13 cellular contexts compared by ENCODE assay signal in the genomic region with DNA sequence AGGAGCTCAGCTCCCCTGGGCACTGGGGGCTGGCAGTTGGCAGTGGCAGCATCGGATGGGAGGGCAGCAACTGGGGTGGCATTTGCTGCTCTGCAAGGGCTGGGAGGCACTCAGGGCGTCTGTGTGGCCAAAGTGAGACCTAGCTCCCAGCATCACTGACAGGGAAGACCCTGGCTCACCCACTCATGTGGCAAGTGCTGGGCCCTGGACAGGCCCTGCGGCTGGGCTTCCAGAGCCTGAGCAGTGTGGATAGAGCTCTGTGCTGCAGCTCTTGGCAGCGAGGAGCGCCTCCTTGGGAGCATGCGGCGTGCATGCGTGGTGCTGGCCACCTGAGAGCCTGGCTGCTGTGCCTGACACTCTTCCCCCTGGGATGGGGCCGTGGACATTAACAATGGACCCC.
"Had no signal": no experiment of that assay in that cellular context is flagged by ENCODE, and none has a peak within 500 bp of the region (broad histone marks: within the 10 kb centered on the region; RNA-seq: fewer than 3 reads in every experiment).

No MANE protein-coding gene starts in this region.

- H3K36me3 ChIP-seq: colonic mucosa had no signal

- H3K4me3 ChIP-seq: cardiac muscle cell, colonic mucosa, esophagus squamous epithelium, left ventricle myocardium inferior, pancreas, tibial nerve had no signal

- H3K4me1 ChIP-seq: colonic mucosa, esophagus squamous epithelium, left ventricle myocardium inferior, pancreas, tibial nerve had no signal

- ATAC-seq: activated CD4-positive, CD25-positive, alpha-beta regulatory T cell treated with anti-CD3 and anti-CD28 coated beads, Interleukin-2, amount 50 U/mL, for 24 hours; pancreas had no signal

- DNase-seq: activated naive CD4-positive, alpha-beta T cell treated with anti-CD3 and anti-CD28 coated beads for 36 hours; colonic mucosa; esophagus squamous epithelium; hippocampal formation; left ventricle myocardium inferior; stimulated activated CD4-positive, alpha-beta T cell treated with anti-CD3 and anti-CD28 coated beads, Interleukin-2, amount 100 ng/mL, for 48 hours; stimulated activated naive CD4-positive, alpha-beta T cell treated with Interleukin-2 at 50 U/mL for 16 hours; substantia nigra; T-helper 9 cell had no signal

- H3K27me3 ChIP-seq: cardiac muscle cell, colonic mucosa, esophagus squamous epithelium, pancreas, tibial nerve had no signal

- H3K27ac ChIP-seq: cardiac muscle cell, colonic mucosa, esophagus squamous epithelium, left ventricle myocardium inferior, pancreas, tibial nerve had no signal

- H3K9me3 ChIP-seq: colonic mucosa, esophagus squamous epithelium, left ventricle myocardium inferior, pancreas, tibial nerve had no signal
